11 cellular contexts compared by ENCODE assay signal in the genomic region with DNA sequence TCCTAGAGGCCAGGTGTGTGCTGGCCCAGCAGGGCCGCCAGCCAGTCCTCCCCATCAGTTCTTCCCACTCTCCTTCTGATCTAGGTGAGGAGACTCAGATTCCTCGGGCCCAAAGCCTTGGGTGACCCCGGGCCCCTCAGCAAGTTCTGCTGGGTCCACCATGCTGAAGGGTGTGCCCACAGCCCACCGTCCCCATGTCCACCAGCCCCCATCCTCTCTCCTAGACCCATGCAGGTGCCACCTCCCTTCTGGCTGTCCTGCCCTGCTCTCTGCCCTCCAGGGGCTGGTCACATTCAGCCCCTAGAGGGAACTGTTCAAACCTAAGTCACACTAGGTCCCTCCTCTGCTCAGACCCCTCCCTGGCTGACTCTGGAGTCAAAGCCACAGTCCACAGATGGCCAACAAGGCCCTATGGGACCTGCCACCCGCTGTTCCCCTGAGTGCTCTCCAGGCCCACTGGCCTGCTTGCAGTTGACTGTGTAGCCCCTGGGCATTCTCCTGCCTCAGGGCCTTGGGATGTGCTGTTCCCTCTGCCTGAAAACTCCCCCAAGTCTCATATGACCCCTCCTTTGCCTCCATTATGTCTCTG. TPM values are rescaled to one million over a fixed set of nuclear protein-coding genes. Genes with fewer than 3 reads are reported as not detected.
DNase-seq lines count a peak whose midpoint lies in the region; ATAC-seq lines count a peak whose summit lies in the region.
"Had no signal": no experiment of that assay in that cellular context is flagged by ENCODE, and none has a peak within 500 bp of the region (broad histone marks: within the 10 kb centered on the region; RNA-seq: fewer than 3 reads in every experiment).

No MANE protein-coding gene starts in this region.

- H3K9me3 Mint-ChIP-seq in activated naive CD4-positive, alpha-beta T cell treated with anti-CD3 and anti-CD28 coated beads, Interleukin-2, amount 50 U/mL, for 24 hours = no peaks in the 10 kb centered on the region
- H3K9me3 Mint-ChIP-seq in activated T-helper 17 cell treated with anti-CD3 and anti-CD28 coated beads, Interleukin-2, amount 50 U/mL, for 72 hours = no peaks in the 10 kb centered on the region

- H3K27me3 Mint-ChIP-seq in activated naive CD4-positive, alpha-beta T cell treated with anti-CD3 and anti-CD28 coated beads, Interleukin-2, amount 50 U/mL, for 24 hours = no peaks in the 10 kb centered on the region
- no peaks in the 10 kb centered on the region for H3K27me3 Mint-ChIP-seq in activated T-helper 17 cell treated with anti-CD3 and anti-CD28 coated beads, Interleukin-2, amount 50 U/mL, for 72 hours

- no peak for DNase-seq in activated naive CD4-positive, alpha-beta T cell (lab: John Stamatoyannopoulos, UW)
- DNase-seq in midbrain (lab: John Stamatoyannopoulos, UW) (no peak), MV-4-11 (lab: John Stamatoyannopoulos, UW) (no peak)
- DNase-seq: left ventricle myocardium inferior; NK-92 treated with Interleukin-12 subunit alpha and Interleukin-12 subunit beta, amount 100 ng/mL, for 24 hours had no signal

- WGBS in thymus = 49% methylated on average over 5 of the region's 5 CpGs

- no peaks in the 10 kb centered on the region for H3K9me3 ChIP-seq in thymus (ENCODE audit: control insufficient read depth)
- H3K9me3 ChIP-seq: left ventricle myocardium inferior had no signal

- H3K36me3 ChIP-seq in thymus (ENCODE audit: control insufficient read depth, insufficient read depth) = peaks cover 51% of the 10 kb centered on the region

- peaks cover 52% of the 10 kb centered on the region for H3K4me1 ChIP-seq in thymus (ENCODE audit: control insufficient read depth, insufficient read depth, low read length)

- peak overlapping the region; percentile 77 for H3K27ac ChIP-seq in thymus (ENCODE audit: low read depth)
- H3K27ac ChIP-seq: left ventricle myocardium inferior had no signal

- H3K4me1 Mint-ChIP-seq in activated naive CD4-positive, alpha-beta T cell treated with anti-CD3 and anti-CD28 coated beads, Interleukin-2, amount 50 U/mL, for 24 hours = peaks cover 55% of the 10 kb centered on the region
- H3K4me1 Mint-ChIP-seq in activated T-helper 17 cell treated with anti-CD3 and anti-CD28 coated beads, Interleukin-2, amount 50 U/mL, for 72 hours = peaks cover 39% of the 10 kb centered on the region

- no peaks in the 10 kb centered on the region for H3K27me3 ChIP-seq in thymus (ENCODE audit: control insufficient read depth, insufficient read depth)

- peak overlapping the region; percentile 2 for H3K4me3 Mint-ChIP-seq in activated naive CD4-positive, alpha-beta T cell treated with anti-CD3 and anti-CD28 coated beads, Interleukin-2, amount 50 U/mL, for 24 hours
- H3K4me3 Mint-ChIP-seq in activated T-helper 17 cell treated with anti-CD3 and anti-CD28 coated beads, Interleukin-2, amount 50 U/mL, for 72 hours = peak overlapping the region; percentile 38

- ATAC-seq in HG02852 (IDR thresholded peaks at IDR 0.05; ENCODE audit: unreplicated experiment) = peak; percentile 3
- ATAC-seq in activated T-helper 17 cell treated with anti-CD3 and anti-CD28 coated beads, Interleukin-2, amount 50 U/mL, for 72 hours (replicated peaks) = no peak
- no peak for ATAC-seq in HG03159 (IDR thresholded peaks at IDR 0.05; ENCODE audit: unreplicated experiment)

- peaks cover 4% of the 10 kb centered on the region for H3K36me3 Mint-ChIP-seq in activated naive CD4-positive, alpha-beta T cell treated with anti-CD3 and anti-CD28 coated beads, Interleukin-2, amount 50 U/mL, for 24 hours
- peaks cover 31% of the 10 kb centered on the region for H3K36me3 Mint-ChIP-seq in activated T-helper 17 cell treated with anti-CD3 and anti-CD28 coated beads, Interleukin-2, amount 50 U/mL, for 72 hours (ENCODE audit: low read depth)

- H3K4me3 ChIP-seq in thymus (ENCODE audit: low read length) = no peak overlapping the region
- H3K4me3 ChIP-seq: left ventricle myocardium inferior had no signal

- H3K27ac Mint-ChIP-seq in activated naive CD4-positive, alpha-beta T cell treated with anti-CD3 and anti-CD28 coated beads, Interleukin-2, amount 50 U/mL, for 24 hours = peak overlapping the region; percentile 84
- peak overlapping the region; percentile 82 for H3K27ac Mint-ChIP-seq in activated T-helper 17 cell treated with anti-CD3 and anti-CD28 coated beads, Interleukin-2, amount 50 U/mL, for 72 hours

RNA-seq across cellular contexts. Expression of gene TLR9, which starts 0.9 kb away (rescaled TPM):
- total RNA-seq in activated T-helper 17 cell treated with anti-CD3 and anti-CD28 coated beads, Interleukin-2, amount 50 U/mL, for 72 hours = under 1 TPM; 0.30 to 0.93 TPM
- polyA plus RNA-seq in thymus = 0.59 TPM
- total RNA-seq: bronchial epithelial cell had no signal

RNA-seq across cellular contexts. Expression of gene TWF2, which starts 12.6 kb away (rescaled TPM):
- total RNA-seq in activated T-helper 17 cell treated with anti-CD3 and anti-CD28 coated beads, Interleukin-2, amount 50 U/mL, for 72 hours = 100 to 1,000 TPM in 1 of 2 donors, 10 to 100 TPM in 1; 89.9 to 159 TPM
- 62.6 TPM for polyA plus RNA-seq in thymus

RNA-seq across cellular contexts. Expression of gene PPM1M, which starts 19.2 kb away (rescaled TPM):
- total RNA-seq in activated T-helper 17 cell treated with anti-CD3 and anti-CD28 coated beads, Interleukin-2, amount 50 U/mL, for 72 hours = 100 to 1,000 TPM in 1 of 2 donors, 10 to 100 TPM in 1; 84.6 to 112 TPM
- 65.0 TPM for polyA plus RNA-seq in thymus

RNA-seq across cellular contexts. Expression of gene ALAS1, which starts 28.4 kb away (rescaled TPM):
- 10 to 100 TPM; 66.1 to 72.7 TPM for total RNA-seq in activated T-helper 17 cell treated with anti-CD3 and anti-CD28 coated beads, Interleukin-2, amount 50 U/mL, for 72 hours
- 22.8 TPM for polyA plus RNA-seq in thymus

RNA-seq across cellular contexts. Expression of gene WDR82, which starts 52.1 kb away (rescaled TPM):
- total RNA-seq in activated T-helper 17 cell treated with anti-CD3 and anti-CD28 coated beads, Interleukin-2, amount 50 U/mL, for 72 hours = 100 to 1,000 TPM in 1 of 2 donors, 10 to 100 TPM in 1; 81.1 to 106 TPM
- 47.4 TPM for polyA plus RNA-seq in thymus
